14 cellular contexts compared by ENCODE assay signal in the genomic region with DNA sequence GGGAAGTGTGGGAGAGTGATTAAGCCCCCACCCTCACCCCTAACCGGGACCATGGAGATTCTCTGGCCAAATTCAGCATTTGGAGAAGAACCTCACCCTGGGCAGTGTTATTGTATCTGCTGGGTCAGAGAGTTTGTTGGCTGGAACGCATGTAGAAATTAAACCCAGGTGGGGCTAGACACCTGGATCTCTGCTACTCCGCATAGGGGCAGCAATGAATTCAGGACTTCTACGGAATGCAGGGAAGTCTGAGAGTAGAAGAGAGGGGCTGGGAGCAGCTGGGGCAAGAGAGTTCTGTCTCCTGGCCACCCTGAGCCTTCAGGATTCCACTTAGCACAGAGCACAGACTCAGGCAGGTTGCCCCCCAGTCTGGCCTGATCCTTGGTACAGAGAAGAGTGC. TPM values are rescaled to one million over a fixed set of nuclear protein-coding genes. Genes with fewer than 3 reads are reported as not detected.
DNase-seq lines count a peak whose midpoint lies in the region; ATAC-seq and TF ChIP-seq lines count a peak whose summit lies in the region.
"Had no signal": no experiment of that assay in that cellular context is flagged by ENCODE, and none has a peak within 500 bp of the region (broad histone marks: within the 10 kb centered on the region; RNA-seq: fewer than 3 reads in every experiment).

No MANE protein-coding gene starts in this region.

- no CpG with 5 or more reads among the region's 4 CpGs for WGBS in mesendoderm (ENCODE audit: extremely low coverage, insufficient coverage, low lambda C conversion rate)
- 57% methylated on average over 4 of the region's 4 CpGs for WGBS in suprapubic skin
- WGBS in right lobe of liver (ENCODE audit: insufficient coverage, low coverage, low lambda C conversion rate, missing lambda C conversion rate) = 67% methylated on average over 2 of the region's 4 CpGs

- H3K27me3 ChIP-seq in ascending aorta (no peaks in the 10 kb centered on the region), mesendoderm (ENCODE audit: insufficient read depth, low read length, poor library complexity) (no peaks in the 10 kb centered on the region), suprapubic skin (peaks cover 3% of the 10 kb centered on the region), right lobe of liver (peaks cover 0 to 24% of the 10 kb centered on the region in 2 donors)

- ATAC-seq in GM18502 (IDR thresholded peaks at IDR 0.05; ENCODE audit: poor library complexity, unreplicated experiment) (no peak), HG02763 (IDR thresholded peaks at IDR 0.05; ENCODE audit: unreplicated experiment) (no peak), right lobe of liver (no peak)

- H3K9me3 ChIP-seq in ascending aorta (no peaks in the 10 kb centered on the region), suprapubic skin (no peaks in the 10 kb centered on the region), right lobe of liver (no peaks in the 10 kb centered on the region)
- H3K9me3 ChIP-seq: BLaER1 treated with 17β-estradiol and CSF1 and Interleukin-3, amounts not matched to agents 10 nM and 100 nM; colonic mucosa had no signal

- peaks cover 1% of the 10 kb centered on the region for H3K27me3 Mint-ChIP-seq in HFFc6 (ENCODE audit: insufficient read depth)

- no peak for TF ChIP-seq EP300 in suprapubic skin (IDR thresholded peaks at IDR 0.05)

- H3K56ac ChIP-seq in mesendoderm (ENCODE audit: low read length) = peak overlapping the region; percentile 75

- H4K8ac ChIP-seq in mesendoderm (ENCODE audit: low read depth, low read length) = no peak overlapping the region

- H3K9me3 Mint-ChIP-seq in HFFc6 = no peaks in the 10 kb centered on the region
- H3K9me3 Mint-ChIP-seq: IgD-negative memory B cell had no signal

- peaks cover 10 to 38% of the 10 kb centered on the region in 2 donors for H3K4me1 ChIP-seq in ascending aorta
- peaks cover 34% of the 10 kb centered on the region for H3K4me1 ChIP-seq in mesendoderm (ENCODE audit: control insufficient read depth, low read depth, low read length)
- H3K4me1 ChIP-seq in suprapubic skin = peaks cover 92% of the 10 kb centered on the region
- peaks cover 0 to 16% (median 9%) of the 10 kb centered on the region in 4 donors for H3K4me1 ChIP-seq in right lobe of liver

- H3K4me3 ChIP-seq in ascending aorta (no peak overlapping the region), mesendoderm (ENCODE audit: low read length) (no peak overlapping the region), suprapubic skin (no peak overlapping the region), right lobe of liver (no peak overlapping the region)
- H3K4me3 ChIP-seq: BLaER1 treated with 17β-estradiol and CSF1 and Interleukin-3, amounts not matched to agents 10 nM and 100 nM; colonic mucosa had no signal

- H3K27ac Mint-ChIP-seq in HFFc6 = peak overlapping the region; percentile 81
- H3K27ac Mint-ChIP-seq: IgD-negative memory B cell had no signal

- no peak overlapping the region for H3K4me2 ChIP-seq in mesendoderm (ENCODE audit: low read length)
- H3K4me2 ChIP-seq: BLaER1 treated with 17β-estradiol and CSF1 and Interleukin-3, amounts not matched to agents 10 nM and 100 nM had no signal

- peak overlapping the region; percentile 29 for H3K18ac ChIP-seq in mesendoderm (ENCODE audit: low read length)

- H3K27ac ChIP-seq in ascending aorta (peak overlapping the region; percentile 53 to 76), mesendoderm (ENCODE audit: low read depth, low read length) (no peak overlapping the region), suprapubic skin (peak overlapping the region; percentile 73), right lobe of liver (no peak overlapping the region)
- H3K27ac ChIP-seq: BLaER1 treated with 17β-estradiol and CSF1 and Interleukin-3, amounts not matched to agents 10 nM and 100 nM; colonic mucosa had no signal

- H4K5ac ChIP-seq in mesendoderm (ENCODE audit: low read length) = no peak overlapping the region

- peak overlapping the region; percentile 16 for H3K9ac ChIP-seq in mesendoderm (ENCODE audit: low read length)
- H3K9ac ChIP-seq: BLaER1 treated with 17β-estradiol and CSF1 and Interleukin-3, amounts not matched to agents 10 nM and 100 nM had no signal

- no peaks in the 10 kb centered on the region for H3K79me1 ChIP-seq in mesendoderm (ENCODE audit: low read length)

- no peak for TF ChIP-seq POLR2A in suprapubic skin (IDR thresholded peaks at IDR 0.05)
- no peak for TF ChIP-seq POLR2A in right lobe of liver (IDR thresholded peaks at IDR 0.05)

- H3K23ac ChIP-seq in mesendoderm (ENCODE audit: low read length) = no peak overlapping the region

- H3K4ac ChIP-seq in mesendoderm (ENCODE audit: low read depth, low read length) = no peak overlapping the region

- H3K4me3 Mint-ChIP-seq in HFFc6 = no peak overlapping the region

- DNase-seq in HFFc6 (no peak), ascending aorta (ENCODE audit: low spot score in 2 of 2) (no peak), mesendoderm (no peak), suprapubic skin (ENCODE audit: low spot score in 2 of 2) (no peak), right lobe of liver (no peak)
- DNase-seq: activated CD4-positive, alpha-beta T cell treated with anti-CD3 and anti-CD28 coated beads, Interleukin-2, amount 50 U/mL, for 1 hour; DMS79; NCI-H774; stimulated activated CD4-positive, alpha-beta T cell treated with anti-CD3 and anti-CD28 coated beads, Interleukin-4, amount 100 ng/mL, for 1 hour had no signal

- H2BK120ac ChIP-seq in mesendoderm (ENCODE audit: low read depth, low read length) = peak overlapping the region; percentile 16

- H3K4me1 Mint-ChIP-seq in HFFc6 (ENCODE audit: low read depth) = peaks cover 94% of the 10 kb centered on the region

- no peak overlapping the region for H2BK5ac ChIP-seq in mesendoderm (ENCODE audit: low read length)

- no peaks in the 10 kb centered on the region for H3K36me3 Mint-ChIP-seq in HFFc6 (ENCODE audit: low read depth)
- H3K36me3 Mint-ChIP-seq: IgD-negative memory B cell had no signal

- peaks cover 1% of the 10 kb centered on the region for H3K79me2 ChIP-seq in mesendoderm (ENCODE audit: control insufficient read depth, insufficient read depth, low read length)

- intact Hi-C loops in ascending aorta (cut with DNase I) = loop anchor here (5.0 kb wide), 1 partner anchor 58 kb away; the partner anchor contains the start of gene PRCC
- intact Hi-C loops in right lobe of liver (cut with DNase I) = no loop called here

- H2AK5ac ChIP-seq in mesendoderm (ENCODE audit: low read length) = no peak overlapping the region

- no peak overlapping the region for H2BK15ac ChIP-seq in mesendoderm (replicated peaks; ENCODE audit: low read depth)

- H3K36me3 ChIP-seq in ascending aorta (no peaks in the 10 kb centered on the region), mesendoderm (ENCODE audit: control insufficient read depth, insufficient read depth, low read length) (no peaks in the 10 kb centered on the region), suprapubic skin (no peaks in the 10 kb centered on the region), right lobe of liver (no peaks in the 10 kb centered on the region)
- H3K36me3 ChIP-seq: BLaER1 treated with 17β-estradiol and CSF1 and Interleukin-3, amounts not matched to agents 10 nM and 100 nM; colonic mucosa had no signal

- no peak for TF ChIP-seq CTCF in HFFc6 (IDR thresholded peaks at IDR 0.05)
- no peak for TF ChIP-seq CTCF in ascending aorta (IDR thresholded peaks at IDR 0.05)
- no peak for TF ChIP-seq CTCF in suprapubic skin (IDR thresholded peaks at IDR 0.05)
- no peak for TF ChIP-seq CTCF in right lobe of liver (IDR thresholded peaks at IDR 0.05)

RNA-seq across cellular contexts. Expression of gene CRABP2, which starts 3.6 kb away (rescaled TPM):
- total RNA-seq in HFFc6 (2021; fragmentation: NEBNext Ultra II Directional; extraction: Animal tissue kit (Norgen Biotek cat#: 25700)) = 10 to 100 TPM; 55.9 to 70.4 (median 59.2) TPM
- total RNA-seq in ascending aorta (not detected), suprapubic skin (10 to 100 TPM; 38.4 to 98.0 (median 68.2) TPM), right lobe of liver (under 1 TPM in 1 of 6 experiments, not detected in 5; 0.24 TPM)
- polyA plus RNA-seq in mesendoderm (2013, experiment 1 of 2) = 52.0 TPM
- 49.6 TPM for polyA plus RNA-seq in mesendoderm (2013, experiment 2 of 2)

RNA-seq across cellular contexts. Expression of gene METTL25B, which starts 19.2 kb away (rescaled TPM):
- 10 to 100 TPM; 11.2 to 16.0 (median 13.9) TPM for total RNA-seq in HFFc6 (2021; fragmentation: NEBNext Ultra II Directional; extraction: Animal tissue kit (Norgen Biotek cat#: 25700))
- 9.9 TPM for total RNA-seq in ascending aorta
- polyA plus RNA-seq in mesendoderm (2013, experiment 1 of 2) = 12.0 TPM
- 11.6 TPM for polyA plus RNA-seq in mesendoderm (2013, experiment 2 of 2)
- total RNA-seq in suprapubic skin = 10 to 100 TPM; 20.7 to 40.3 (median 34.2) TPM
- 10 to 100 TPM; 11.6 to 25.7 (median 20.6) TPM for total RNA-seq in right lobe of liver

RNA-seq across cellular contexts. Expression of gene ISG20L2, which starts 19.5 kb away (rescaled TPM):
- 10 to 100 TPM; 16.2 to 26.9 (median 20.6) TPM for total RNA-seq in HFFc6 (2021; fragmentation: NEBNext Ultra II Directional; extraction: Animal tissue kit (Norgen Biotek cat#: 25700))
- total RNA-seq in ascending aorta (7.8 TPM), suprapubic skin (10 to 100 TPM; 33.8 to 59.6 (median 38.9) TPM), right lobe of liver (10 to 100 TPM; 10.3 to 14.1 (median 12.2) TPM)
- polyA plus RNA-seq in mesendoderm (2013, experiment 1 of 2) = 75.9 TPM
- 76.2 TPM for polyA plus RNA-seq in mesendoderm (2013, experiment 2 of 2)

RNA-seq across cellular contexts. Expression of gene NES, which starts 31.8 kb away (rescaled TPM):
- total RNA-seq in HFFc6 (2021; fragmentation: NEBNext Ultra II Directional; extraction: Animal tissue kit (Norgen Biotek cat#: 25700)) = 100 to 1,000 TPM; 106 to 126 (median 116) TPM
- 74.1 TPM for total RNA-seq in ascending aorta
- 77.7 TPM for polyA plus RNA-seq in mesendoderm (2013, experiment 1 of 2)
- polyA plus RNA-seq in mesendoderm (2013, experiment 2 of 2) = 79.9 TPM
- total RNA-seq in suprapubic skin = 1 to 10 TPM; 1.9 to 7.4 (median 4.8) TPM
- total RNA-seq in right lobe of liver = 1 to 10 TPM; 1.1 to 7.5 (median 2.6) TPM
- polyA plus RNA-seq: IgD-negative memory B cell had no signal

RNA-seq across cellular contexts. Expression of gene MRPL24, which starts 31.9 kb away (rescaled TPM):
- total RNA-seq in HFFc6 (2021; fragmentation: NEBNext Ultra II Directional; extraction: Animal tissue kit (Norgen Biotek cat#: 25700)) = 10 to 100 TPM; 82.5 to 93.7 (median 86.8) TPM
- total RNA-seq in ascending aorta (17.0 TPM), suprapubic skin (10 to 100 TPM; 33.6 to 66.6 (median 55.0) TPM), right lobe of liver (10 to 100 TPM; 47.2 to 83.2 (median 61.4) TPM)
- polyA plus RNA-seq in mesendoderm (2013, experiment 1 of 2) = 30.0 TPM
- 29.4 TPM for polyA plus RNA-seq in mesendoderm (2013, experiment 2 of 2)

Comparison
In these comparisons a context has a peak if more than half of its experiments do, and no peak if none do; other contexts are left out.
1. H3K27ac ChIP-seq: peak in ascending aorta (2 of 2) and suprapubic skin (single experiment); none in mesendoderm (single experiment) and right lobe of liver (0 of 3).
2. RNA of gene CRABP2, which starts 3.6 kb away (total RNA-seq): 38.4 to 98.0 TPM in suprapubic skin and 55.9 to 70.4 TPM in HFFc6; 0.24 TPM in right lobe of liver and not detected in ascending aorta (single experiment); every median in the first group is over 10 times any median in the second.